In genomic region chr2:70967189-70967588, GRCh38 we compare ENCODE assay signal across 27 cellular contexts. TPM values are rescaled to one million over a fixed set of nuclear protein-coding genes. Genes with fewer than 3 reads are reported as not detected.
DNase-seq lines count a peak whose midpoint lies in the region; ATAC-seq, FAIRE-seq and TF ChIP-seq lines count a peak whose summit lies in the region.
"Had no signal": no experiment of that assay in that cellular context is flagged by ENCODE, and none has a peak within 500 bp of the region (broad histone marks: within the 10 kb centered on the region; RNA-seq: fewer than 3 reads in every experiment).

No MANE protein-coding gene starts in this region.

- no peak for TF ChIP-seq RAD21 in HepG2 (CRISPR knock-in tag; IDR thresholded peaks at IDR 0.05)

- WGBS in HepG2 (ENCODE audit: low lambda C conversion rate): 15% methylated on average over 4 of the region's 4 CpGs

- TF ChIP-seq CTCF in HepG2 (CRISPR knock-in tag; IDR thresholded peaks at IDR 0.05) (no peak), type B pancreatic cell (conservative IDR thresholded peaks at IDR 0.05) (no peak)

- no peak for TF ChIP-seq POLR2A in HepG2 (IDR thresholded peaks at IDR 0.05; ENCODE audit: insufficient read depth in 1 of 2, low read depth in 2 of 2, low read length in 2 of 2)

- ATAC-seq in activated CD8-positive, alpha-beta memory T cell treated with anti-CD3 and anti-CD28 coated beads, Interleukin-2, amount 10 ng/mL, durations not matched to agents 7 days and 5 days: no peak
- ATAC-seq in HepG2 (no peak), HG03139 (IDR thresholded peaks at IDR 0.05; ENCODE audit: unreplicated experiment) (no peak)
- ATAC-seq: A549, GM23338 had no signal

- H3K27me3 ChIP-seq in H7 (ENCODE audit: control insufficient read depth, insufficient read depth, low read length) (peaks cover 41% of the 10 kb centered on the region), HepG2 (ENCODE audit: control insufficient read depth in 1 of 2, insufficient read depth in 2 of 2, low read length in 2 of 2) (no peaks in the 10 kb centered on the region; a peak in 2 of 5 replicates)
- H3K27me3 ChIP-seq: BE2C had no signal

- H3K36me3 Mint-ChIP-seq in activated CD8-positive, alpha-beta memory T cell treated with anti-CD3 and anti-CD28 coated beads, Interleukin-2, amount 10 ng/mL, durations not matched to agents 7 days and 5 days: no peaks in the 10 kb centered on the region
- H3K36me3 Mint-ChIP-seq in type B pancreatic cell: no peaks in the 10 kb centered on the region
- H3K36me3 Mint-ChIP-seq: CD8-positive, alpha-beta memory T cell had no signal

- 0 out of 2 replicates have a peak, but pooled peaks cover 5% of the 10 kb centered on the region for H3K4me1 ChIP-seq in HepG2 (ENCODE audit: insufficient read depth, low read length)
- H3K4me1 ChIP-seq: A549; BE2C; BLaER1 treated with 17β-estradiol and CSF1 and Interleukin-3, amounts not matched to agents 10 nM and 100 nM; HAP-1 had no signal

- H3K4me3 ChIP-seq in H7 (ENCODE audit: insufficient read depth, low read depth, low read length) (no peak overlapping the region), HepG2 (replicated peaks in 1 of 3; ENCODE audit: insufficient read depth in 1 of 3, low read depth in 2 of 3, low read length in 3 of 3) (no peak overlapping the region)
- H3K4me3 ChIP-seq: A549; BLaER1 treated with 17β-estradiol and CSF1 and Interleukin-3, amounts not matched to agents 10 nM and 100 nM; GM23338; HAP-1 had no signal

- POLR2A ChIA-PET in HepG2 (lab: Yijun Ruan, JAX): no interaction called here

- H3K9me3 ChIP-seq in HepG2 (ENCODE audit: low read length): no peaks in the 10 kb centered on the region
- H3K9me3 ChIP-seq: A549; BE2C; BLaER1 treated with 17β-estradiol and CSF1 and Interleukin-3, amounts not matched to agents 10 nM and 100 nM; HAP-1 had no signal

- H3K36me3 ChIP-seq in H7 (replicated peaks; ENCODE audit: control insufficient read depth, insufficient read depth, low read length): no peaks in the 10 kb centered on the region
- no peaks in the 10 kb centered on the region for H3K36me3 ChIP-seq in HepG2 (replicated peaks in 1 of 2; ENCODE audit: control insufficient read depth in 1 of 2, insufficient read depth in 2 of 2, low read length in 2 of 2)
- H3K36me3 ChIP-seq: BE2C; BLaER1 treated with 17β-estradiol and CSF1 and Interleukin-3, amounts not matched to agents 10 nM and 100 nM; HAP-1 had no signal

- no peaks in the 10 kb centered on the region for H4K20me1 ChIP-seq in HepG2 (ENCODE audit: insufficient read depth, low read length)
- H4K20me1 ChIP-seq: BLaER1 treated with 17β-estradiol and CSF1 and Interleukin-3, amounts not matched to agents 10 nM and 100 nM had no signal

- in situ Hi-C loops in HepG2 (cut with HindIII; ENCODE audit: extremely low pct_ligation_motif_present, low pct_unique_long_range_greater_than_20kb): no loop called here

- no peak overlapping the region for H2AFZ ChIP-seq in HepG2 (ENCODE audit: low read length)
- H2AFZ ChIP-seq: GM23338 had no signal

- H3K27ac ChIP-seq in HepG2 (ENCODE audit: extremely low read length, insufficient read depth, low read length): no peak overlapping the region
- H3K27ac ChIP-seq: A549; BLaER1 treated with 17β-estradiol and CSF1 and Interleukin-3, amounts not matched to agents 10 nM and 100 nM had no signal

- intact Hi-C loops in HepG2 (cut with micrococcal nuclease; ENCODE audit: unreplicated experiment): no loop called here

- no TSS peak for BruUV-seq in HepG2 (replicated peaks; lab: Mats Ljungman, UMichigan)

- CTCF ChIA-PET in activated CD8-positive, alpha-beta memory T cell treated with anti-CD3 and anti-CD28 coated beads, Interleukin-2, amount 10 ng/mL, durations not matched to agents 7 days and 5 days (lab: Charles Lee): interaction anchor here (1.1 to 6.4 kb wide), 6 partner anchors 8 to 34 kb away, joined by 4 to 58 read pairs (median 29); partner anchors contain the start of gene ANKRD53
- CTCF ChIA-PET in HepG2 (lab: Yijun Ruan, JAX; ENCODE audit: low intra/inter-chr PET ratio, low total read pairs): no interaction called here

- H3K4me1 Mint-ChIP-seq in activated CD8-positive, alpha-beta memory T cell treated with anti-CD3 and anti-CD28 coated beads, Interleukin-2, amount 10 ng/mL, durations not matched to agents 7 days and 5 days: peaks cover 8% of the 10 kb centered on the region
- peaks cover 5% of the 10 kb centered on the region for H3K4me1 Mint-ChIP-seq in type B pancreatic cell (ENCODE audit: unreplicated experiment)

- no peak overlapping the region for H3K27ac Mint-ChIP-seq in activated CD8-positive, alpha-beta memory T cell treated with anti-CD3 and anti-CD28 coated beads, Interleukin-2, amount 10 ng/mL, durations not matched to agents 7 days and 5 days
- H3K27ac Mint-ChIP-seq in type B pancreatic cell: no peak overlapping the region
- H3K27ac Mint-ChIP-seq: CD14-positive monocyte; CD4-positive, alpha-beta T cell; GM23338; HFFc6 had no signal

- no peak overlapping the region for H3K4me2 ChIP-seq in HepG2 (ENCODE audit: low read depth, low read length)
- H3K4me2 ChIP-seq: A549; BLaER1 treated with 17β-estradiol and CSF1 and Interleukin-3, amounts not matched to agents 10 nM and 100 nM; GM23338 had no signal

- peaks cover 60% of the 10 kb centered on the region for H3K27me3 Mint-ChIP-seq in activated CD8-positive, alpha-beta memory T cell treated with anti-CD3 and anti-CD28 coated beads, Interleukin-2, amount 10 ng/mL, durations not matched to agents 7 days and 5 days
- peaks cover 77% of the 10 kb centered on the region for H3K27me3 Mint-ChIP-seq in type B pancreatic cell

- H3K79me2 ChIP-seq in HepG2 (ENCODE audit: insufficient read depth, low read length): no peaks in the 10 kb centered on the region

- no peak overlapping the region for H3K9ac ChIP-seq in HepG2 (ENCODE audit: insufficient read depth, low read depth, low read length)
- H3K9ac ChIP-seq: BLaER1 treated with 17β-estradiol and CSF1 and Interleukin-3, amounts not matched to agents 10 nM and 100 nM had no signal

- no peak for TF ChIP-seq EP300 in HepG2 (IDR thresholded peaks at IDR 0.05; ENCODE audit: low read depth in 2 of 2, low read length in 2 of 2)
- no peak for TF ChIP-seq EP300 in HepG2 (CRISPR knock-in tag; IDR thresholded peaks at IDR 0.05; ENCODE audit: borderline replicate concordance)

- no peak overlapping the region for H3K4me3 Mint-ChIP-seq in activated CD8-positive, alpha-beta memory T cell treated with anti-CD3 and anti-CD28 coated beads, Interleukin-2, amount 10 ng/mL, durations not matched to agents 7 days and 5 days
- no peak overlapping the region for H3K4me3 Mint-ChIP-seq in type B pancreatic cell
- H3K4me3 Mint-ChIP-seq: CD8-positive, alpha-beta memory T cell; GM23338; HFFc6 had no signal

- FAIRE-seq in HepG2 (lab: Jason Lieb, UNC): no peak
- FAIRE-seq: D721Med, GM12891, GM18507 had no signal

- no peaks in the 10 kb centered on the region for H3K9me3 Mint-ChIP-seq in activated CD8-positive, alpha-beta memory T cell treated with anti-CD3 and anti-CD28 coated beads, Interleukin-2, amount 10 ng/mL, durations not matched to agents 7 days and 5 days (ENCODE audit: low read depth)
- no peaks in the 10 kb centered on the region for H3K9me3 Mint-ChIP-seq in type B pancreatic cell
- H3K9me3 Mint-ChIP-seq: CD4-positive, alpha-beta T cell; CD8-positive, alpha-beta memory T cell; GM23338; HFFc6 had no signal

- peak; percentile 12 for DNase-seq in activated CD8-positive, alpha-beta memory T cell treated with anti-CD3 and anti-CD28 coated beads, Interleukin-2, amount 10 ng/mL, durations not matched to agents 7 days and 5 days
- no peak for DNase-seq in activated CD8-positive, alpha-beta memory T cell treated with anti-CD3 and anti-CD28 coated beads, Interleukin-2, amount 50 U/mL, for 4 hours
- DNase-seq in H7 (peak; percentile 4), HepG2 (ENCODE audit: low spot score) (no peak), type B pancreatic cell (ENCODE audit: extremely low spot score, unreplicated experiment) (peak; percentile 1), NOMO-1 treated with dmso at 0.1 percent for 144 hours (lab: John Stamatoyannopoulos, UW; ENCODE audit: unreplicated experiment) (no peak)
- DNase-seq: 8988T; ACHN; AML-193; BE2C; CD4-positive, alpha-beta T cell; CD8-positive, alpha-beta memory T cell; DMS 273 treated with DMSO at 0.1 percent for 48 hours; DMS79; EL; GF-D8; HFFc6 had no signal

RNA-seq across cellular contexts. Expression of gene ANKRD53, which starts 11.2 kb away (rescaled TPM):
- not detected for total RNA-seq in activated CD8-positive, alpha-beta memory T cell treated with anti-CD3 and anti-CD28 coated beads, Interleukin-2, amount 10 ng/mL, durations not matched to agents 7 days and 5 days
- total RNA-seq in H7 (2014; rRNA removed; shearing (Covaris generic)): not detected in 2 replicates
- total RNA-seq in HepG2 (2016; rRNA removed; fragmentation: Illumina TruSeq; extraction: Trizol): not detected in 2 replicates
- total RNA-seq in HepG2 (2016; cell fraction: cytosol; rRNA removed; fragmentation: Illumina TruSeq; extraction: Trizol; ENCODE audit: low read depth): not detected in 2 replicates
- total RNA-seq in HepG2 (2016; cell fraction: insoluble cytoplasmic fraction; rRNA removed; fragmentation: Illumina TruSeq; extraction: Trizol): 0.09 TPM in 1 of 2 replicates, not detected in the other
- not detected in 2 replicates for total RNA-seq in HepG2 (2016; cell fraction: membrane; rRNA removed; fragmentation: Illumina TruSeq; extraction: Trizol)
- total RNA-seq in HepG2 (2016; cell fraction: nucleus; rRNA removed; fragmentation: Illumina TruSeq; extraction: Trizol): 0.66 TPM in 1 of 2 replicates, not detected in the other
- 0.12 and 0.15 TPM in 2 replicates for polyA plus RNA-seq in HepG2 (2011; rRNA removed)
- 0.25 TPM in 1 of 2 replicates, not detected in the other for polyA plus RNA-seq in HepG2 (2011; cell fraction: cytosol; rRNA removed)
- polyA plus RNA-seq in HepG2 (2011; cell fraction: nucleus; rRNA removed): 0.14 and 0.62 TPM in 2 replicates
- polyA plus RNA-seq in HepG2 (2012): 0.08 TPM in 1 of 2 replicates, not detected in the other
- polyA plus RNA-seq in HepG2 (2016; cell fraction: cytosol; fragmentation: Illumina TruSeq; extraction: Trizol; ENCODE audit: low read depth): 0.08 and 0.27 TPM in 2 replicates
- polyA plus RNA-seq in HepG2 (2016; cell fraction: insoluble cytoplasmic fraction; fragmentation: Illumina TruSeq; extraction: Trizol; ENCODE audit: low read depth): not detected in 2 replicates
- polyA plus RNA-seq in HepG2 (2016; cell fraction: membrane; fragmentation: Illumina TruSeq; extraction: Trizol; ENCODE audit: low read depth): 0.20 and 0.53 TPM in 2 replicates
- 0.42 and 0.69 TPM in 2 replicates for polyA plus RNA-seq in HepG2 (2016; cell fraction: nucleus; fragmentation: Illumina TruSeq; extraction: Trizol; ENCODE audit: insufficient read depth, low read depth)
- polyA minus RNA-seq in HepG2 (2011; rRNA and poly(A)+ RNA removed; ENCODE audit: low replicate concordance): not detected in 2 replicates
- not detected in 2 replicates for polyA minus RNA-seq in HepG2 (2011; cell fraction: cytosol; rRNA and poly(A)+ RNA removed)
- polyA minus RNA-seq in HepG2 (2011; cell fraction: nucleus; rRNA and poly(A)+ RNA removed): not detected in 2 replicates
- total RNA-seq in type B pancreatic cell (ENCODE audit: low replicate concordance): 0.55 and 0.72 TPM in 2 replicates
- total RNA-seq: H4 had no signal
- polyA plus RNA-seq: A549, CD14-positive monocyte had no signal

RNA-seq across cellular contexts. Expression of gene TEX261, which starts 27.5 kb away (rescaled TPM):
- 10 to 100 TPM; 39.2 to 58.1 TPM for total RNA-seq in activated CD8-positive, alpha-beta memory T cell treated with anti-CD3 and anti-CD28 coated beads, Interleukin-2, amount 10 ng/mL, durations not matched to agents 7 days and 5 days
- total RNA-seq in H7 (2014; rRNA removed; shearing (Covaris generic)): 13.4 and 13.5 TPM in 2 replicates
- total RNA-seq in HepG2 (2016; rRNA removed; fragmentation: Illumina TruSeq; extraction: Trizol) (36.0 and 43.8 TPM in 2 replicates), type B pancreatic cell (ENCODE audit: low replicate concordance) (46.1 and 50.0 TPM in 2 replicates)
- 13.1 and 17.4 TPM in 2 replicates for total RNA-seq in HepG2 (2016; cell fraction: cytosol; rRNA removed; fragmentation: Illumina TruSeq; extraction: Trizol; ENCODE audit: low read depth)
- total RNA-seq in HepG2 (2016; cell fraction: insoluble cytoplasmic fraction; rRNA removed; fragmentation: Illumina TruSeq; extraction: Trizol): 32.9 and 42.2 TPM in 2 replicates
- 49.5 and 51.8 TPM in 2 replicates for total RNA-seq in HepG2 (2016; cell fraction: membrane; rRNA removed; fragmentation: Illumina TruSeq; extraction: Trizol)
- total RNA-seq in HepG2 (2016; cell fraction: nucleus; rRNA removed; fragmentation: Illumina TruSeq; extraction: Trizol): 41.0 and 45.3 TPM in 2 replicates
- polyA plus RNA-seq in HepG2 (2011; rRNA removed): 68.7 and 78.7 TPM in 2 replicates
- 67.6 and 76.6 TPM in 2 replicates for polyA plus RNA-seq in HepG2 (2011; cell fraction: cytosol; rRNA removed)
- polyA plus RNA-seq in HepG2 (2011; cell fraction: nucleus; rRNA removed): 59.4 and 73.5 TPM in 2 replicates
- polyA plus RNA-seq in HepG2 (2012): 40.8 and 51.3 TPM in 2 replicates
- polyA plus RNA-seq in HepG2 (2016; cell fraction: cytosol; fragmentation: Illumina TruSeq; extraction: Trizol; ENCODE audit: low read depth): 25.7 and 32.7 TPM in 2 replicates
- 52.6 and 59.2 TPM in 2 replicates for polyA plus RNA-seq in HepG2 (2016; cell fraction: insoluble cytoplasmic fraction; fragmentation: Illumina TruSeq; extraction: Trizol; ENCODE audit: low read depth)
- 72.7 and 76.3 TPM in 2 replicates for polyA plus RNA-seq in HepG2 (2016; cell fraction: membrane; fragmentation: Illumina TruSeq; extraction: Trizol; ENCODE audit: low read depth)
- polyA plus RNA-seq in HepG2 (2016; cell fraction: nucleus; fragmentation: Illumina TruSeq; extraction: Trizol; ENCODE audit: insufficient read depth, low read depth): 82.4 and 86.0 TPM in 2 replicates
- polyA minus RNA-seq in HepG2 (2011; rRNA and poly(A)+ RNA removed; ENCODE audit: low replicate concordance): 90.8 and 137 TPM in 2 replicates
- polyA minus RNA-seq in HepG2 (2011; cell fraction: cytosol; rRNA and poly(A)+ RNA removed): 27.5 and 29.3 TPM in 2 replicates
- 23.2 and 28.1 TPM in 2 replicates for polyA minus RNA-seq in HepG2 (2011; cell fraction: nucleus; rRNA and poly(A)+ RNA removed)

RNA-seq across cellular contexts. Expression of gene ATP6V1B1, which starts 31.5 kb away (rescaled TPM):
- not detected for total RNA-seq in activated CD8-positive, alpha-beta memory T cell treated with anti-CD3 and anti-CD28 coated beads, Interleukin-2, amount 10 ng/mL, durations not matched to agents 7 days and 5 days
- total RNA-seq in H7 (2014; rRNA removed; shearing (Covaris generic)): 0.14 TPM in 1 of 2 replicates, not detected in the other
- total RNA-seq in HepG2 (2016; rRNA removed; fragmentation: Illumina TruSeq; extraction: Trizol) (0.58 TPM in 1 of 2 replicates, not detected in the other), type B pancreatic cell (ENCODE audit: low replicate concordance) (6.3 and 8.6 TPM in 2 replicates)
- not detected in 2 replicates for total RNA-seq in HepG2 (2016; cell fraction: cytosol; rRNA removed; fragmentation: Illumina TruSeq; extraction: Trizol; ENCODE audit: low read depth)
- total RNA-seq in HepG2 (2016; cell fraction: insoluble cytoplasmic fraction; rRNA removed; fragmentation: Illumina TruSeq; extraction: Trizol): 0.37 and 1.5 TPM in 2 replicates
- not detected in 2 replicates for total RNA-seq in HepG2 (2016; cell fraction: membrane; rRNA removed; fragmentation: Illumina TruSeq; extraction: Trizol)
- total RNA-seq in HepG2 (2016; cell fraction: nucleus; rRNA removed; fragmentation: Illumina TruSeq; extraction: Trizol): 2.3 and 2.4 TPM in 2 replicates
- 1.6 and 1.8 TPM in 2 replicates for polyA plus RNA-seq in HepG2 (2011; rRNA removed)
- 0.21 and 0.30 TPM in 2 replicates for polyA plus RNA-seq in HepG2 (2011; cell fraction: cytosol; rRNA removed)
- 24.4 and 25.8 TPM in 2 replicates for polyA plus RNA-seq in HepG2 (2011; cell fraction: nucleus; rRNA removed)
- 1.7 and 2.1 TPM in 2 replicates for polyA plus RNA-seq in HepG2 (2012)
- polyA plus RNA-seq in HepG2 (2016; cell fraction: cytosol; fragmentation: Illumina TruSeq; extraction: Trizol; ENCODE audit: low read depth): 0.07 and 0.08 TPM in 2 replicates
- 0.31 TPM in 1 of 2 replicates, not detected in the other for polyA plus RNA-seq in HepG2 (2016; cell fraction: insoluble cytoplasmic fraction; fragmentation: Illumina TruSeq; extraction: Trizol; ENCODE audit: low read depth)
- 0.12 TPM in 1 of 2 replicates, not detected in the other for polyA plus RNA-seq in HepG2 (2016; cell fraction: membrane; fragmentation: Illumina TruSeq; extraction: Trizol; ENCODE audit: low read depth)
- polyA plus RNA-seq in HepG2 (2016; cell fraction: nucleus; fragmentation: Illumina TruSeq; extraction: Trizol; ENCODE audit: insufficient read depth, low read depth): 7.8 and 11.0 TPM in 2 replicates
- polyA minus RNA-seq in HepG2 (2011; rRNA and poly(A)+ RNA removed; ENCODE audit: low replicate concordance): 0.18 TPM in 1 of 2 replicates, not detected in the other
- polyA minus RNA-seq in HepG2 (2011; cell fraction: cytosol; rRNA and poly(A)+ RNA removed): not detected in 2 replicates
- 1.5 and 3.5 TPM in 2 replicates for polyA minus RNA-seq in HepG2 (2011; cell fraction: nucleus; rRNA and poly(A)+ RNA removed)
- total RNA-seq: CD4-positive, alpha-beta T cell; CD8-positive, alpha-beta memory T cell; GM23338 had no signal
- polyA plus RNA-seq: CD14-positive monocyte; CD8-positive, alpha-beta memory T cell; GM23338 had no signal

Comparison
In these comparisons a context has a peak if more than half of its experiments do, and no peak if none do; other contexts are left out.
1. DNase-seq: peak in activated CD8-positive, alpha-beta memory T cell treated with anti-CD3 and anti-CD28 coated beads, Interleukin-2, amount 10 ng/mL, durations not matched to agents 7 days and 5 days (single experiment), H7 (single experiment) and type B pancreatic cell (single experiment); none in activated CD8-positive, alpha-beta memory T cell treated with anti-CD3 and anti-CD28 coated beads, Interleukin-2, amount 50 U/mL, for 4 hours (single experiment), HepG2 (single experiment) and NOMO-1 treated with dmso at 0.1 percent for 144 hours (single experiment).